ENCODE assay signal across 25 cellular contexts in genomic region chr1:31417148-31417547, GRCh38. TPM values are rescaled to one million over a fixed set of nuclear protein-coding genes. Genes with fewer than 3 reads are reported as not detected.
A peak's percentile ranks its signal among the peaks of the same experiment; 100 is the strongest.
DNase-seq lines count a peak whose midpoint lies in the region; ATAC-seq, FAIRE-seq and TF ChIP-seq lines count a peak whose summit lies in the region.
"Had no signal": no experiment of that assay in that cellular context is flagged by ENCODE, and none has a peak within 500 bp of the region (broad histone marks: within the 10 kb centered on the region; RNA-seq: fewer than 3 reads in every experiment).

No MANE protein-coding gene starts in this region.

- FAIRE-seq in astrocyte (lab: Jason Lieb, UNC) = no peak
- FAIRE-seq in kidney (lab: Jason Lieb, UNC) = no peak

- peaks cover 17% of the 10 kb centered on the region for H3K4me1 Mint-ChIP-seq in astrocyte (ENCODE audit: low read depth, unreplicated experiment)
- peaks cover 4% of the 10 kb centered on the region for H3K4me1 Mint-ChIP-seq in activated naive CD8-positive, alpha-beta T cell treated with anti-CD3 and anti-CD28 coated beads, Interleukin-2, amount 50 U/mL, for 24 hours
- H3K4me1 Mint-ChIP-seq in activated T-cell treated with anti-CD3 and anti-CD28 coated beads, Interleukin-2, amount 50 U/mL, for 72 hours (ENCODE audit: low read depth) = peaks cover 7% of the 10 kb centered on the region

- TF ChIP-seq CTCF in astrocyte (IDR thresholded peaks at IDR 0.05; ENCODE audit: insufficient read depth, low read depth, low read length) (no peak), kidney (IDR thresholded peaks at IDR 0.05; ENCODE audit: borderline replicate concordance, extremely low read depth, insufficient read depth) (no peak)

- H3K27ac ChIP-seq in astrocyte (ENCODE audit: low read depth, low read length) (no peak overlapping the region), kidney (ENCODE audit: low read depth in 2 of 2, low read length in 2 of 2) (peak overlapping the region; percentile 71 to 75)
- H3K27ac ChIP-seq: BLaER1 treated with 17β-estradiol and CSF1 and Interleukin-3, amounts not matched to agents 10 nM and 100 nM; heart right ventricle; SJCRH30; skin epidermis; tibial nerve had no signal

- no peak for ATAC-seq in activated naive CD8-positive, alpha-beta T cell treated with anti-CD3 and anti-CD28 coated beads, Interleukin-2, amount 50 U/mL, for 24 hours
- no peak for ATAC-seq in activated T-cell treated with anti-CD3 and anti-CD28 coated beads, Interleukin-2, amount 50 U/mL, for 72 hours (replicated peaks in 1 of 2)
- ATAC-seq: activated T-helper 17 cell treated with anti-CD3 and anti-CD28 coated beads, Interleukin-2, amount 50 U/mL, for 72 hours; esophagus mucosa; heart right ventricle; Panc1 had no signal

- H3K4me3 Mint-ChIP-seq in astrocyte (ENCODE audit: unreplicated experiment) = peak overlapping the region; percentile 34
- no peak overlapping the region for H3K4me3 Mint-ChIP-seq in activated naive CD8-positive, alpha-beta T cell treated with anti-CD3 and anti-CD28 coated beads, Interleukin-2, amount 50 U/mL, for 24 hours
- H3K4me3 Mint-ChIP-seq in activated T-cell treated with anti-CD3 and anti-CD28 coated beads, Interleukin-2, amount 50 U/mL, for 72 hours = no peak overlapping the region
- H3K4me3 Mint-ChIP-seq: activated B cell treated with CpG ODN at 0.5 μM for 24 hours; activated T-helper 17 cell treated with anti-CD3 and anti-CD28 coated beads, Interleukin-2, amount 50 U/mL, for 72 hours had no signal

- peaks cover 9% of the 10 kb centered on the region for H3K27me3 ChIP-seq in astrocyte (ENCODE audit: insufficient read depth, low read length)
- H3K27me3 ChIP-seq: SJCRH30 had no signal

- peaks cover 10% of the 10 kb centered on the region for H4K20me1 ChIP-seq in astrocyte (ENCODE audit: insufficient read depth, low read length)

- H3K9me3 ChIP-seq in astrocyte (ENCODE audit: insufficient read depth, low read depth, low read length) (no peaks in the 10 kb centered on the region), kidney (ENCODE audit: control insufficient read depth in 1 of 2, low read length in 2 of 2) (no peaks in the 10 kb centered on the region)
- H3K9me3 ChIP-seq: BLaER1 treated with 17β-estradiol and CSF1 and Interleukin-3, amounts not matched to agents 10 nM and 100 nM; heart right ventricle; SJCRH30; tibial nerve had no signal

- no peak overlapping the region for H3K27ac Mint-ChIP-seq in astrocyte (ENCODE audit: unreplicated experiment)
- H3K27ac Mint-ChIP-seq in activated naive CD8-positive, alpha-beta T cell treated with anti-CD3 and anti-CD28 coated beads, Interleukin-2, amount 50 U/mL, for 24 hours = no peak overlapping the region
- H3K27ac Mint-ChIP-seq in activated T-cell treated with anti-CD3 and anti-CD28 coated beads, Interleukin-2, amount 50 U/mL, for 72 hours = no peak overlapping the region
- H3K27ac Mint-ChIP-seq: activated B cell treated with CpG ODN at 0.5 μM for 24 hours; activated T-helper 17 cell treated with anti-CD3 and anti-CD28 coated beads, Interleukin-2, amount 50 U/mL, for 72 hours had no signal

- DNase-seq in HuH-7 (ENCODE audit: low spot score) (peak; percentile 51), astrocyte (ENCODE audit: low read depth) (no peak), kidney (no peak), renal cortical epithelial cell (ENCODE audit: low read depth) (peak; percentile 56), NOMO-1 (lab: John Stamatoyannopoulos, UW; ENCODE audit: unreplicated experiment in 2 of 2) (no peak), D341Med (ENCODE audit: low spot score) (no peak)
- no peak for DNase-seq in activated naive CD8-positive, alpha-beta T cell treated with anti-CD3 and anti-CD28 coated beads, Interleukin-2, amount 50 U/mL, for 24 hours
- DNase-seq in activated T-cell treated with anti-CD3 and anti-CD28 coated beads, Interleukin-2, amount 50 U/mL, for 72 hours = no peak
- DNase-seq: activated B cell treated with CpG ODN at 0.5 μM for 24 hours; activated CD4-positive, alpha-beta T cell treated with anti-CD3 and anti-CD28 coated beads, Interleukin-2, amount 50 U/mL, for 48 hours; activated naive CD4-positive, alpha-beta T cell treated with anti-CD3 and anti-CD28 coated beads, Interleukin-2, amount 50 U/mL, for 16 hours; anterior cingulate cortex; heart right ventricle; mesendoderm; NCI-H1092 treated with DMSO at 0.1 percent for 48 hours; NCI-H187 treated with DMSO at 0.1 percent for 48 hours; NCI-H2171 treated with DMSO at 0.1 percent for 48 hours; NCI-H524 treated with DMSO at 0.1 percent for 48 hours; SJCRH30 had no signal

- peaks cover 5% of the 10 kb centered on the region for H3K36me3 Mint-ChIP-seq in astrocyte (ENCODE audit: low read depth, unreplicated experiment)
- no peaks in the 10 kb centered on the region for H3K36me3 Mint-ChIP-seq in activated naive CD8-positive, alpha-beta T cell treated with anti-CD3 and anti-CD28 coated beads, Interleukin-2, amount 50 U/mL, for 24 hours (ENCODE audit: low read depth)
- H3K36me3 Mint-ChIP-seq in activated T-cell treated with anti-CD3 and anti-CD28 coated beads, Interleukin-2, amount 50 U/mL, for 72 hours (ENCODE audit: insufficient read depth in 2 of 2) = peaks cover 0 to 2% of the 10 kb centered on the region in 2 donors

- H3K4me1 ChIP-seq in astrocyte (ENCODE audit: insufficient read depth, low read length) = peaks cover 4% of the 10 kb centered on the region
- H3K4me1 ChIP-seq in kidney (ENCODE audit: control insufficient read depth in 1 of 2, insufficient read depth in 1 of 2, low read depth in 1 of 2, low read length in 2 of 2) = peaks cover 25% of the 10 kb centered on the region in 2 donors

- H2AFZ ChIP-seq in astrocyte (ENCODE audit: low read depth, low read length) = no peak overlapping the region

- H3K36me3 ChIP-seq in astrocyte (ENCODE audit: insufficient read depth, low read length) (no peaks in the 10 kb centered on the region), kidney (ENCODE audit: control insufficient read depth in 1 of 2, insufficient read depth in 2 of 2, low read length in 2 of 2) (no peaks in the 10 kb centered on the region)
- H3K36me3 ChIP-seq: BLaER1 treated with 17β-estradiol and CSF1 and Interleukin-3, amounts not matched to agents 10 nM and 100 nM; heart right ventricle; SJCRH30; tibial nerve had no signal

- peaks cover 6% of the 10 kb centered on the region for H3K79me2 ChIP-seq in astrocyte (ENCODE audit: insufficient read depth, low read length)

- intact Hi-C loops in kidney (cut with DNase I) = no loop called here

- no peaks in the 10 kb centered on the region for H3K9me3 Mint-ChIP-seq in astrocyte (ENCODE audit: unreplicated experiment)
- H3K9me3 Mint-ChIP-seq in activated naive CD8-positive, alpha-beta T cell treated with anti-CD3 and anti-CD28 coated beads, Interleukin-2, amount 50 U/mL, for 24 hours = no peaks in the 10 kb centered on the region
- H3K9me3 Mint-ChIP-seq in activated T-cell treated with anti-CD3 and anti-CD28 coated beads, Interleukin-2, amount 50 U/mL, for 72 hours = no peaks in the 10 kb centered on the region
- H3K9me3 Mint-ChIP-seq: activated B cell treated with CpG ODN at 0.5 μM for 24 hours; activated T-helper 17 cell treated with anti-CD3 and anti-CD28 coated beads, Interleukin-2, amount 50 U/mL, for 72 hours had no signal

- H3K4me3 ChIP-seq in astrocyte (ENCODE audit: insufficient read depth, low read depth, low read length) (no peak overlapping the region), kidney (ENCODE audit: low read length in 2 of 2) (no peak overlapping the region)
- H3K4me3 ChIP-seq: BLaER1 treated with 17β-estradiol and CSF1 and Interleukin-3, amounts not matched to agents 10 nM and 100 nM; heart right ventricle; SJCRH30; skin epidermis; tibial nerve had no signal

- H3K4me2 ChIP-seq in astrocyte (ENCODE audit: low read length) = no peak overlapping the region

- H3K27me3 Mint-ChIP-seq in astrocyte (ENCODE audit: low read depth, unreplicated experiment) = peaks cover 8% of the 10 kb centered on the region
- peaks cover 38% of the 10 kb centered on the region for H3K27me3 Mint-ChIP-seq in activated naive CD8-positive, alpha-beta T cell treated with anti-CD3 and anti-CD28 coated beads, Interleukin-2, amount 50 U/mL, for 24 hours
- peaks cover 50% of the 10 kb centered on the region for H3K27me3 Mint-ChIP-seq in activated T-cell treated with anti-CD3 and anti-CD28 coated beads, Interleukin-2, amount 50 U/mL, for 72 hours (ENCODE audit: low read depth)

- no peak overlapping the region for H3K9ac ChIP-seq in astrocyte (ENCODE audit: low read length)
- peak overlapping the region in 1 of 2 donors; percentile 12 for H3K9ac ChIP-seq in kidney (ENCODE audit: low read length in 2 of 2)
- H3K9ac ChIP-seq: BLaER1 treated with 17β-estradiol and CSF1 and Interleukin-3, amounts not matched to agents 10 nM and 100 nM had no signal

RNA-seq across cellular contexts. Expression of gene SERINC2, which starts 4.1 kb away (rescaled TPM):
- total RNA-seq in astrocyte (29.4 and 30.4 TPM in 2 replicates), kidney (126 TPM), renal cortical epithelial cell (16.5 and 38.6 TPM in 2 replicates)
- polyA plus RNA-seq in kidney (ENCODE audit: insufficient read depth, low read depth, low replicate concordance) = 99.2 TPM
- total RNA-seq in activated T-cell treated with anti-CD3 and anti-CD28 coated beads, Interleukin-2, amount 50 U/mL, for 72 hours = under 1 TPM; 0.23 to 0.31 TPM

RNA-seq across cellular contexts. Expression of gene FABP3, which starts 44.3 kb away (rescaled TPM):
- total RNA-seq in astrocyte (13.5 and 20.4 TPM in 2 replicates), kidney (25.0 TPM), renal cortical epithelial cell (11.3 and 74.1 TPM in 2 replicates)
- polyA plus RNA-seq in kidney (ENCODE audit: insufficient read depth, low read depth, low replicate concordance) = 542 TPM
- total RNA-seq in activated T-cell treated with anti-CD3 and anti-CD28 coated beads, Interleukin-2, amount 50 U/mL, for 72 hours = not detected
- total RNA-seq: activated T-helper 17 cell treated with anti-CD3 and anti-CD28 coated beads, Interleukin-2, amount 50 U/mL, for 72 hours had no signal

Comparison
In these comparisons a context has a peak if more than half of its experiments do, and no peak if none do; other contexts are left out.
1. DNase-seq: peak in HuH-7 (single experiment) and renal cortical epithelial cell (single experiment); none in astrocyte (single experiment), kidney (single experiment), NOMO-1 (0 of 2), activated naive CD8-positive, alpha-beta T cell treated with anti-CD3 and anti-CD28 coated beads, Interleukin-2, amount 50 U/mL, for 24 hours (single experiment), activated T-cell treated with anti-CD3 and anti-CD28 coated beads, Interleukin-2, amount 50 U/mL, for 72 hours (0 of 2) and D341Med (single experiment).
2. RNA of gene SERINC2, which starts 4.1 kb away (total RNA-seq): 126 TPM in kidney (single experiment), 16.5 to 38.6 TPM in renal cortical epithelial cell and 29.4 to 30.4 TPM in astrocyte; 0.23 to 0.31 TPM in activated T-cell treated with anti-CD3 and anti-CD28 coated beads, Interleukin-2, amount 50 U/mL, for 72 hours; every median in the first group is over 10 times any median in the second.
3. RNA of gene FABP3, which starts 44.3 kb away (total RNA-seq): 25.0 TPM in kidney (single experiment), 13.5 to 20.4 TPM in astrocyte and 11.3 to 74.1 TPM in renal cortical epithelial cell; not detected in activated T-cell treated with anti-CD3 and anti-CD28 coated beads, Interleukin-2, amount 50 U/mL, for 72 hours; every median in the first group is over 10 times any median in the second.